ENCODE assay signal across 1 cellular context in the genomic region with DNA sequence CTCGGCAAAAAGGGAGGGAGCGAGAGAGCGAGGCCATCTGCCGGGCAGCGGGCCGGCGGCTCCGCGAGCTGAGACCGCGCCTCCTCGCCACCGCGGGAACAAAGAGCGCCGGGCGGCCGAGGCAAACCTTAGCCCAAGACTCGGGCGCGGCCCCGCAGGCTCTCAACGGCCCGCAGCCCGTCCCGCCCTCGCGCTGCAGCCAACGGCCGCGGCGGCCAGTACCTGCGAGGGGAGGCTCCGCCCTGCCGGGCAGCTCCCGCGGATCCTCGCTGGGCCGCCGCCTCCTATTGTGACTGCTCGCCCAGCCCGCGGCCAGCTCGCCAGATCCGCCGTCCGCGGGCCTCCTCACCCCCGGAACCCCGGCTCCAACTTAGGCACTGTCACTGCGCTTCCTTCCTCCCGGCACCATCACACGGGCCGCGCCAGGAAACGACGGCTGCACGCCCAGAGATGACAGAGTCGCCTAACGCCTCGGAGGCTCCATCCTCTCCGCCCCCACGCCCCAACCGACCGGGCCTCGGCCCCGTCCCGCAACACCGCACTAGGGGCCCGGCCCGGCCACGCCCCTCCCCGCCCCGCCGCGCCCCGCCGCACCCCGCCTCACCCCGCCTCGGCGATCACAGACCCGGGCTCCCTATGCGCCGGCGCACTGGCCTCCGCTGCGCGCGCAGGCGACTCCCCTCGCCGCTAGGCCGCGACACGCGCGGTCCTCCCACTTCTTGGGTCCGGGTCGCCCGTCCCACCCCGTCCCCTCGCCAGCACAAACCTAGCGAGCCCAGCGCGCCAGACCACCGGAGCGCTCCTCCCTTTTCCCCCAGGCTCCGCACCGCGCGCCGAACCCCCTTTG.
TF ChIP-seq lines count a peak whose summit lies in the region.

No MANE protein-coding gene starts in this region.

TF ChIP-seq in WTC11, 78 proteins besides CTCF, POLR2A, EP300 and RAD21 (continued from another document):
- TF ChIP-seq, protein P1, sequence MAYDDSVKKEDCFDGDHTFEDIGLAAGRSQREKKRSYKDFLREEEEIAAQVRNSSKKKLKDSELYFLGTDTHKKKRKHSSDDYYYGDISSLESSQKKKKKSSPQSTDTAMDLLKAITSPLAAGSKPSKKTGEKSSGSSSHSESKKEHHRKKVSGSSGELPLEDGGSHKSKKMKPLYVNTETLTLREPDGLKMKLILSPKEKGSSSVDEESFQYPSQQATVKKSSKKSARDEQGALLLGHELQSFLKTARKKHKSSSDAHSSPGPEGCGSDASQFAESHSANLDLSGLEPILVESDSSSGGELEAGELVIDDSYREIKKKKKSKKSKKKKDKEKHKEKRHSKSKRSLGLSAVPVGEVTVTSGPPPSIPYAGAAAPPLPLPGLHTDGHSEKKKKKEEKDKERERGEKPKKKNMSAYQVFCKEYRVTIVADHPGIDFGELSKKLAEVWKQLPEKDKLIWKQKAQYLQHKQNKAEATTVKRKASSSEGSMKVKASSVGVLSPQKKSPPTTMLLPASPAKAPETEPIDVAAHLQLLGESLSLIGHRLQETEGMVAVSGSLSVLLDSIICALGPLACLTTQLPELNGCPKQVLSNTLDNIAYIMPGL (CRISPR knock-in tag; IDR thresholded peaks at IDR 0.05) = peak; percentile 78
- TF ChIP-seq, protein P2, sequence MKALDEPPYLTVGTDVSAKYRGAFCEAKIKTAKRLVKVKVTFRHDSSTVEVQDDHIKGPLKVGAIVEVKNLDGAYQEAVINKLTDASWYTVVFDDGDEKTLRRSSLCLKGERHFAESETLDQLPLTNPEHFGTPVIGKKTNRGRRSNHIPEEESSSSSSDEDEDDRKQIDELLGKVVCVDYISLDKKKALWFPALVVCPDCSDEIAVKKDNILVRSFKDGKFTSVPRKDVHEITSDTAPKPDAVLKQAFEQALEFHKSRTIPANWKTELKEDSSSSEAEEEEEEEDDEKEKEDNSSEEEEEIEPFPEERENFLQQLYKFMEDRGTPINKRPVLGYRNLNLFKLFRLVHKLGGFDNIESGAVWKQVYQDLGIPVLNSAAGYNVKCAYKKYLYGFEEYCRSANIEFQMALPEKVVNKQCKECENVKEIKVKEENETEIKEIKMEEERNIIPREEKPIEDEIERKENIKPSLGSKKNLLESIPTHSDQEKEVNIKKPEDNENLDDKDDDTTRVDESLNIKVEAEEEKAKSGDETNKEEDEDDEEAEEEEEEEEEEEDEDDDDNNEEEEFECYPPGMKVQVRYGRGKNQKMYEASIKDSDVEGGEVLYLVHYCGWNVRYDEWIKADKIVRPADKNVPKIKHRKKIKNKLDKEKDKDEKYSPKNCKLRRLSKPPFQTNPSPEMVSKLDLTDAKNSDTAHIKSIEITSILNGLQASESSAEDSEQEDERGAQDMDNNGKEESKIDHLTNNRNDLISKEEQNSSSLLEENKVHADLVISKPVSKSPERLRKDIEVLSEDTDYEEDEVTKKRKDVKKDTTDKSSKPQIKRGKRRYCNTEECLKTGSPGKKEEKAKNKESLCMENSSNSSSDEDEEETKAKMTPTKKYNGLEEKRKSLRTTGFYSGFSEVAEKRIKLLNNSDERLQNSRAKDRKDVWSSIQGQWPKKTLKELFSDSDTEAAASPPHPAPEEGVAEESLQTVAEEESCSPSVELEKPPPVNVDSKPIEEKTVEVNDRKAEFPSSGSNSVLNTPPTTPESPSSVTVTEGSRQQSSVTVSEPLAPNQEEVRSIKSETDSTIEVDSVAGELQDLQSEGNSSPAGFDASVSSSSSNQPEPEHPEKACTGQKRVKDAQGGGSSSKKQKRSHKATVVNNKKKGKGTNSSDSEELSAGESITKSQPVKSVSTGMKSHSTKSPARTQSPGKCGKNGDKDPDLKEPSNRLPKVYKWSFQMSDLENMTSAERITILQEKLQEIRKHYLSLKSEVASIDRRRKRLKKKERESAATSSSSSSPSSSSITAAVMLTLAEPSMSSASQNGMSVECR (CRISPR knock-in tag; IDR thresholded peaks at IDR 0.05; ENCODE audit: borderline replicate concordance) = peak; percentile 29; the same call in 1 of the 2 replicates
- TF ChIP-seq NR2C2 (CRISPR knock-in tag; IDR thresholded peaks at IDR 0.05) = no peak
